ENCODE assay signal across 1 cellular context in genomic region chr18:23526516-23527063, GRCh38.
TF ChIP-seq lines count a peak whose summit lies in the region.

No MANE protein-coding gene starts in this region.

TF ChIP-seq in WTC11, 78 proteins besides CTCF, POLR2A, EP300 and RAD21 (continued from another document):
- TF ChIP-seq IRF1 (CRISPR knock-in tag; IDR thresholded peaks at IDR 0.05): no peak
- TF ChIP-seq OVOL2 (CRISPR knock-in tag; IDR thresholded peaks at IDR 0.05; ENCODE audit: borderline replicate concordance): no peak
- no peak for TF ChIP-seq ARID4B (CRISPR knock-in tag; IDR thresholded peaks at IDR 0.05; ENCODE audit: borderline replicate concordance)
- TF ChIP-seq NR1H2 (CRISPR knock-in tag; IDR thresholded peaks at IDR 0.05): no peak
- TF ChIP-seq RORB (CRISPR knock-in tag; IDR thresholded peaks at IDR 0.05): no peak
- no peak for TF ChIP-seq E2F5 (CRISPR knock-in tag; IDR thresholded peaks at IDR 0.05)
- no peak for TF ChIP-seq ZNF396 (CRISPR knock-in tag; IDR thresholded peaks at IDR 0.05; ENCODE audit: borderline replicate concordance)
TF ChIP-seq in WTC11: peak in this region for 0.
